ENCODE assay signal across 1 cellular context in genomic region chr2:121707344-121707919, GRCh38.
TF ChIP-seq lines count a peak whose summit lies in the region.

No MANE protein-coding gene starts in this region.

TF ChIP-seq in HepG2, 621 proteins besides CTCF, POLR2A, EP300 and RAD21 (continued from another document and continues in another):
- no peak for TF ChIP-seq ZNF556 (CRISPR knock-in tag; IDR thresholded peaks at IDR 0.05; ENCODE audit: borderline replicate concordance)
- TF ChIP-seq SNAPC4 (CRISPR knock-in tag; IDR thresholded peaks at IDR 0.05), result no peak
- no peak for TF ChIP-seq IKZF4 (CRISPR knock-in tag; IDR thresholded peaks at IDR 0.05; ENCODE audit: borderline replicate concordance, low read depth, not compliant biosample characterization)
- TF ChIP-seq REPIN1 (CRISPR knock-in tag; IDR thresholded peaks at IDR 0.05; ENCODE audit: borderline replicate concordance, low read depth), result no peak
- TF ChIP-seq DMTF1 (CRISPR knock-in tag; IDR thresholded peaks at IDR 0.05), result no peak
- TF ChIP-seq ZNF282 (IDR thresholded peaks at IDR 0.05; ENCODE audit: partially characterized antibody), result no peak
- TF ChIP-seq CEBPB (IDR thresholded peaks at IDR 0.05; ENCODE audit: borderline replicate concordance, low read depth, low read length), result peak; percentile 52; the same call in 1 of the 2 replicates
- no peak for TF ChIP-seq ZNF720 (CRISPR knock-in tag; IDR thresholded peaks at IDR 0.05)
- TF ChIP-seq MTA1 (CRISPR knock-in tag; IDR thresholded peaks at IDR 0.05; ENCODE audit: borderline replicate concordance), result no peak
- TF ChIP-seq NFYC (CRISPR knock-in tag; IDR thresholded peaks at IDR 0.05), result no peak
- TF ChIP-seq TCF12 (IDR thresholded peaks at IDR 0.05), result no peak
- TF ChIP-seq TCF12 (CRISPR knock-in tag; IDR thresholded peaks at IDR 0.05), result no peak
- no peak for TF ChIP-seq ZBTB14 (CRISPR knock-in tag; IDR thresholded peaks at IDR 0.05)
- no peak for TF ChIP-seq ZNF264 (CRISPR knock-in tag; IDR thresholded peaks at IDR 0.05)
- no peak for TF ChIP-seq BATF2 (CRISPR knock-in tag; IDR thresholded peaks at IDR 0.05)
- peak; percentile 64; the same call in 1 of the 2 replicates for TF ChIP-seq PAXIP1 (CRISPR knock-in tag; conservative IDR thresholded peaks at IDR 0.05)
- no peak for TF ChIP-seq ZNF318 (CRISPR knock-in tag; IDR thresholded peaks at IDR 0.05)
- no peak for TF ChIP-seq SRSF1 (optimal IDR thresholded peaks at IDR 0.05; ENCODE audit: low read depth, low read length)
- no peak for TF ChIP-seq ELK4 (CRISPR knock-in tag; IDR thresholded peaks at IDR 0.05; ENCODE audit: borderline replicate concordance)
- no peak for TF ChIP-seq CHD2 (IDR thresholded peaks at IDR 0.05; ENCODE audit: low read depth, low read length)
- TF ChIP-seq ZNF672 (CRISPR knock-in tag; IDR thresholded peaks at IDR 0.05), result no peak
- no peak for TF ChIP-seq PRDM10 (CRISPR knock-in tag; IDR thresholded peaks at IDR 0.05; ENCODE audit: low read depth)
- TF ChIP-seq ZBTB7B (CRISPR knock-in tag; IDR thresholded peaks at IDR 0.05), result 0 out of 2 replicates have a peak, but pooled peaks have one; percentile 40
- TF ChIP-seq ELF1 (CRISPR knock-in tag; IDR thresholded peaks at IDR 0.05), result 0 out of 2 replicates have a peak, but pooled peaks have one; percentile 18
- no peak for TF ChIP-seq ZBTB8A (CRISPR knock-in tag; IDR thresholded peaks at IDR 0.05; ENCODE audit: borderline replicate concordance, low read depth)
- TF ChIP-seq NR2F2 (IDR thresholded peaks at IDR 0.05; ENCODE audit: borderline replicate concordance, low read depth), result no peak
